In the genomic region with DNA sequence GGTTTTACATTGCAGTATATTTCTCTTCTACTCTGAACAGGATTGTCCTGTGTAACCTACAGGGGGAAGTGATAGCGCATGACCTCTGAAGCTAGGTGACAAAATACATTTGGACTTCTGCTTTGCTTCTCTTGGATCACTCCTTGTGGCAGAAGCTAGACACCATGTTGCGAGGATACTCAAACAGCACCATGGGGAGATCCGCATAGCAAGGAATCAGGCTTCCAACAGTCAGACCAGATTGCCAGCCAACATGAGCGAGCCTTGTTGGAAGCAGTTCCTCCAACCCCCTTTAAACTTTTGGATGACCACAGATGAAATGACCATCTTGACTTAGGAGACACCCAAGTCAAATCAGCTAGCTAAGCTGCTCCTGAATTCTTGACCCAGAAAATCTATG, we compare ENCODE assay signal across 20 cellular contexts.
DNase-seq lines count a peak whose midpoint lies in the region; ATAC-seq and TF ChIP-seq lines count a peak whose summit lies in the region.
"Had no signal": no experiment of that assay in that cellular context is flagged by ENCODE, and none has a peak within 500 bp of the region (broad histone marks: within the 10 kb centered on the region; RNA-seq: fewer than 3 reads in every experiment).

No MANE protein-coding gene starts in this region.

- H3K9me2 ChIP-seq in SK-N-SH = no peaks in the 10 kb centered on the region

- H3K4me2 ChIP-seq in SK-N-SH = no peak overlapping the region
- H3K4me2 ChIP-seq: BLaER1, GM23338 had no signal

- intact Hi-C loops in gastrocnemius medialis (cut with DNase I; ENCODE audit: low total_unique reads) = no loop called here
- intact Hi-C loops in heart right ventricle (cut with DNase I) = no loop called here

- H3K36me3 ChIP-seq in gastrocnemius medialis = no peaks in the 10 kb centered on the region
- no peaks in the 10 kb centered on the region for H3K36me3 ChIP-seq in heart right ventricle
- no peaks in the 10 kb centered on the region for H3K36me3 ChIP-seq in SK-N-SH (replicated peaks in 1 of 2; ENCODE audit: control insufficient read depth in 1 of 2, insufficient read depth in 2 of 2, low read length in 1 of 2)
- H3K36me3 ChIP-seq: BLaER1, HAP-1 had no signal

- H3K27ac ChIP-seq in gastrocnemius medialis = no peak overlapping the region
- H3K27ac ChIP-seq in heart right ventricle = no peak overlapping the region
- no peak overlapping the region for H3K27ac ChIP-seq in SK-N-SH (ENCODE audit: low read depth in 2 of 2, low read length in 1 of 2)
- H3K27ac ChIP-seq: 22Rv1, BLaER1, C4-2B had no signal

- H2AFZ ChIP-seq in SK-N-SH (ENCODE audit: low read depth) = no peak overlapping the region
- H2AFZ ChIP-seq: GM23338 had no signal

- WGBS in heart right ventricle, 2 donors = 96 to 98% methylated on average over 4 of the region's 4 CpGs
- 49% methylated on average over 4 of the region's 4 CpGs for WGBS in SK-N-SH (ENCODE audit: low lambda C conversion rate)

- H3K9me3 Mint-ChIP-seq in activated T-cell treated with anti-CD3 and anti-CD28 coated beads, Interleukin-2, amount 50 U/mL, for 72 hours = peaks cover 0 to 4% of the 10 kb centered on the region in 2 donors
- H3K9me3 Mint-ChIP-seq in nephron progenitor cell = peaks cover 5% of the 10 kb centered on the region
- H3K9me3 Mint-ChIP-seq: CD4-positive, alpha-beta T cell; CD8-positive, alpha-beta memory T cell; GM23338 had no signal

- H3K4me1 Mint-ChIP-seq in activated T-cell treated with anti-CD3 and anti-CD28 coated beads, Interleukin-2, amount 50 U/mL, for 72 hours (ENCODE audit: low read depth) = no peaks in the 10 kb centered on the region
- peaks cover 14% of the 10 kb centered on the region for H3K4me1 Mint-ChIP-seq in nephron progenitor cell
- H3K4me1 Mint-ChIP-seq: B cell; CD8-positive, alpha-beta memory T cell; GM23338 had no signal

- no peak for TF ChIP-seq EP300 in SK-N-SH (IDR thresholded peaks at IDR 0.05; ENCODE audit: borderline replicate concordance in 1 of 2, low read depth in 1 of 2, low read length in 1 of 2)

- H3K4me3 ChIP-seq in gastrocnemius medialis (no peak overlapping the region), heart right ventricle (no peak overlapping the region), SK-N-SH (ENCODE audit: low read depth in 2 of 2, low read length in 1 of 2) (no peak overlapping the region)
- H3K4me3 ChIP-seq: BLaER1, GM12878, GM23338, HAP-1 had no signal

- H3K27me3 ChIP-seq in gastrocnemius medialis = no peaks in the 10 kb centered on the region
- H3K27me3 ChIP-seq in heart right ventricle = no peaks in the 10 kb centered on the region
- no peaks in the 10 kb centered on the region for H3K27me3 ChIP-seq in SK-N-SH (ENCODE audit: insufficient read depth)
- H3K27me3 ChIP-seq: BLaER1 had no signal

- in situ Hi-C loops in gastrocnemius medialis (cut with MboI; ENCODE audit: low sequenced_read_pairs in 4 of 4) = no loop called here

- TF ChIP-seq POLR2A in gastrocnemius medialis (IDR thresholded peaks at IDR 0.05) = no peak

- no peak for ATAC-seq in activated T-cell treated with anti-CD3 and anti-CD28 coated beads, Interleukin-2, amount 50 U/mL, for 72 hours (replicated peaks in 1 of 2)
- ATAC-seq in gastrocnemius medialis = no peak
- no peak for ATAC-seq in heart right ventricle
- ATAC-seq: GM12878, GM23338 had no signal

- no peaks in the 10 kb centered on the region for H3F3A ChIP-seq in SK-N-SH (replicated peaks; ENCODE audit: insufficient read depth)

- H3K4me3 Mint-ChIP-seq in activated T-cell treated with anti-CD3 and anti-CD28 coated beads, Interleukin-2, amount 50 U/mL, for 72 hours = no peak overlapping the region
- H3K4me3 Mint-ChIP-seq in nephron progenitor cell = no peak overlapping the region
- H3K4me3 Mint-ChIP-seq: B cell; CD4-positive, alpha-beta T cell; CD8-positive, alpha-beta memory T cell; GM23338; HFFc6 had no signal

- H3K27me3 Mint-ChIP-seq in activated T-cell treated with anti-CD3 and anti-CD28 coated beads, Interleukin-2, amount 50 U/mL, for 72 hours (ENCODE audit: low read depth) = no peaks in the 10 kb centered on the region
- no peaks in the 10 kb centered on the region for H3K27me3 Mint-ChIP-seq in nephron progenitor cell (ENCODE audit: low read depth, poor library complexity)
- H3K27me3 Mint-ChIP-seq: B cell; CD4-positive, alpha-beta T cell; CD8-positive, alpha-beta memory T cell had no signal

- no peaks in the 10 kb centered on the region for H4K20me1 ChIP-seq in SK-N-SH (ENCODE audit: insufficient read depth)
- H4K20me1 ChIP-seq: BLaER1 had no signal

- peak overlapping the region; percentile 62 for H3K27ac Mint-ChIP-seq in activated T-cell treated with anti-CD3 and anti-CD28 coated beads, Interleukin-2, amount 50 U/mL, for 72 hours
- H3K27ac Mint-ChIP-seq in nephron progenitor cell = peak overlapping the region; percentile 80
- H3K27ac Mint-ChIP-seq: B cell; CD4-positive, alpha-beta T cell; CD8-positive, alpha-beta memory T cell; GM23338; HFFc6 had no signal

- H3K79me2 ChIP-seq in SK-N-SH (ENCODE audit: insufficient read depth) = no peaks in the 10 kb centered on the region

- H3K36me3 Mint-ChIP-seq in activated T-cell treated with anti-CD3 and anti-CD28 coated beads, Interleukin-2, amount 50 U/mL, for 72 hours (ENCODE audit: insufficient read depth in 2 of 2) = no peaks in the 10 kb centered on the region
- no peaks in the 10 kb centered on the region for H3K36me3 Mint-ChIP-seq in nephron progenitor cell (ENCODE audit: low read depth)

- TF ChIP-seq CTCF in nephron progenitor cell (IDR thresholded peaks at IDR 0.05) (no peak), gastrocnemius medialis (IDR thresholded peaks at IDR 0.05 in 4 of 5, conservative IDR thresholded peaks at IDR 0.05 in 1 of 5) (no peak), heart right ventricle (IDR thresholded peaks at IDR 0.05) (no peak), SK-N-SH (IDR thresholded peaks at IDR 0.05) (no peak)

- CTCF ChIA-PET in SK-N-SH (lab: Yijun Ruan, JAX) = no interaction called here

- no peaks in the 10 kb centered on the region for H3K4me1 ChIP-seq in gastrocnemius medialis
- no peaks in the 10 kb centered on the region for H3K4me1 ChIP-seq in heart right ventricle
- no peaks in the 10 kb centered on the region for H3K4me1 ChIP-seq in SK-N-SH (ENCODE audit: control insufficient read depth in 1 of 2, insufficient read depth in 2 of 2, low read depth in 1 of 2, low read length in 1 of 2)
- H3K4me1 ChIP-seq: BLaER1, HAP-1 had no signal

- no peak for TF ChIP-seq RAD21 in SK-N-SH (IDR thresholded peaks at IDR 0.05; ENCODE audit: low read length)

- H3K9me3 ChIP-seq in gastrocnemius medialis = no peaks in the 10 kb centered on the region
- H3K9me3 ChIP-seq in heart right ventricle = peaks cover 0 to 2% (median 0%) of the 10 kb centered on the region in 11 donors
- H3K9me3 ChIP-seq in SK-N-SH = no peaks in the 10 kb centered on the region; the same call in 1 of the 2 replicates
- H3K9me3 ChIP-seq: BLaER1, HAP-1 had no signal

- H3K9ac ChIP-seq in SK-N-SH = no peak overlapping the region
- H3K9ac ChIP-seq: BLaER1 had no signal

- DNase-seq in activated T-cell treated with anti-CD3 and anti-CD28 coated beads, Interleukin-2, amount 50 U/mL, for 72 hours = no peak
- DNase-seq in activated T-cell treated with anti-CD3 and anti-CD28 coated beads for 4 hours (no peak), cerebellar cortex (ENCODE audit: low spot score) (peak; percentile 65), nephron progenitor cell (no peak), gastrocnemius medialis (no peak), heart right ventricle (no peak), SK-N-SH (no peak)
- DNase-seq: Calu3; CD4-positive, alpha-beta T cell; CD8-positive, alpha-beta memory T cell; DND-41; GDM1; HFFc6 had no signal

- POLR2A ChIA-PET in SK-N-SH (lab: Yijun Ruan, JAX) = no interaction called here

TF ChIP-seq in SK-N-SH, 30 proteins besides CTCF, POLR2A, EP300 and RAD21 (continues in another document):
- TF ChIP-seq, protein P1, sequence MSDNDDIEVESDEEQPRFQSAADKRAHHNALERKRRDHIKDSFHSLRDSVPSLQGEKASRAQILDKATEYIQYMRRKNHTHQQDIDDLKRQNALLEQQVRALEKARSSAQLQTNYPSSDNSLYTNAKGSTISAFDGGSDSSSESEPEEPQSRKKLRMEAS (IDR thresholded peaks at IDR 0.05; ENCODE audit: low read depth) = no peak
- TF ChIP-seq GABPA (IDR thresholded peaks at IDR 0.05; ENCODE audit: low read depth) = no peak
- no peak for TF ChIP-seq MXI1 (IDR thresholded peaks at IDR 0.05; ENCODE audit: low read depth, low read length)
- TF ChIP-seq RCOR1 (IDR thresholded peaks at IDR 0.05; ENCODE audit: low read length) = no peak
- TF ChIP-seq, protein P2, sequence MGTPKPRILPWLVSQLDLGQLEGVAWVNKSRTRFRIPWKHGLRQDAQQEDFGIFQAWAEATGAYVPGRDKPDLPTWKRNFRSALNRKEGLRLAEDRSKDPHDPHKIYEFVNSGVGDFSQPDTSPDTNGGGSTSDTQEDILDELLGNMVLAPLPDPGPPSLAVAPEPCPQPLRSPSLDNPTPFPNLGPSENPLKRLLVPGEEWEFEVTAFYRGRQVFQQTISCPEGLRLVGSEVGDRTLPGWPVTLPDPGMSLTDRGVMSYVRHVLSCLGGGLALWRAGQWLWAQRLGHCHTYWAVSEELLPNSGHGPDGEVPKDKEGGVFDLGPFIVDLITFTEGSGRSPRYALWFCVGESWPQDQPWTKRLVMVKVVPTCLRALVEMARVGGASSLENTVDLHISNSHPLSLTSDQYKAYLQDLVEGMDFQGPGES (IDR thresholded peaks at IDR 0.05; ENCODE audit: low read depth, low read length) = no peak
- no peak for TF ChIP-seq POLR2AphosphoS5 (IDR thresholded peaks at IDR 0.05; ENCODE audit: low read depth, low read length)
- TF ChIP-seq, protein P3, sequence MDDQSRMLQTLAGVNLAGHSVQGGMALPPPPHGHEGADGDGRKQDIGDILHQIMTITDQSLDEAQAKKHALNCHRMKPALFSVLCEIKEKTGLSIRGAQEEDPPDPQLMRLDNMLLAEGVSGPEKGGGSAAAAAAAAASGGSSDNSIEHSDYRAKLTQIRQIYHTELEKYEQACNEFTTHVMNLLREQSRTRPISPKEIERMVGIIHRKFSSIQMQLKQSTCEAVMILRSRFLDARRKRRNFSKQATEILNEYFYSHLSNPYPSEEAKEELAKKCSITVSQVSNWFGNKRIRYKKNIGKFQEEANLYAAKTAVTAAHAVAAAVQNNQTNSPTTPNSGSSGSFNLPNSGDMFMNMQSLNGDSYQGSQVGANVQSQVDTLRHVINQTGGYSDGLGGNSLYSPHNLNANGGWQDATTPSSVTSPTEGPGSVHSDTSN (IDR thresholded peaks at IDR 0.05) = no peak
- no peak for TF ChIP-seq RFX5 (IDR thresholded peaks at IDR 0.05; ENCODE audit: low read length)
